In genomic region chr17:19706791-19707727, GRCh38 we compare ENCODE assay signal across 1 cellular context.
TF ChIP-seq lines count a peak whose summit lies in the region.

No MANE protein-coding gene starts in this region.

TF ChIP-seq in SK-N-SH, 30 proteins besides CTCF, POLR2A, EP300 and RAD21 (continued from another document):
- TF ChIP-seq REST (IDR thresholded peaks at IDR 0.05; ENCODE audit: low read depth, low read length) = no peak
- no peak for TF ChIP-seq TEAD4 (IDR thresholded peaks at IDR 0.05; ENCODE audit: borderline replicate concordance, insufficient read depth)
- TF ChIP-seq SMC3 (IDR thresholded peaks at IDR 0.05; ENCODE audit: low read depth, low read length) = no peak
